ENCODE assay signal across 7 cellular contexts in genomic region chr3:33096103-33096868, GRCh38. TPM values are rescaled to one million over a fixed set of nuclear protein-coding genes. Genes with fewer than 3 reads are reported as not detected.
DNase-seq lines count a peak whose midpoint lies in the region; ATAC-seq and TF ChIP-seq lines count a peak whose summit lies in the region.

No MANE protein-coding gene starts in this region.

- peak overlapping the region; percentile 85 for H3K27ac Mint-ChIP-seq in activated CD4-positive, alpha-beta memory T cell treated with anti-CD3 and anti-CD28 coated beads for 36 hours

- H3K4me1 ChIP-seq in ectodermal cell (ENCODE audit: control insufficient read depth, insufficient read depth, low read length) (peaks cover 8% of the 10 kb centered on the region), lower lobe of right lung (peaks cover 25% of the 10 kb centered on the region)

- TF ChIP-seq POLR2A in GM18505 (IDR thresholded peaks at IDR 0.05; ENCODE audit: borderline replicate concordance, extremely low read depth, insufficient read depth, insufficient read length): peak; percentile 38

- H3K36me3 Mint-ChIP-seq in activated CD4-positive, alpha-beta memory T cell treated with anti-CD3 and anti-CD28 coated beads for 36 hours: peaks cover 15% of the 10 kb centered on the region

- CTCF ChIA-PET in activated CD4-positive, alpha-beta memory T cell treated with anti-CD3 and anti-CD28 coated beads for 36 hours (lab: Charles Lee): interaction anchor here (1.1 to 2.0 kb wide), 7 partner anchors 22 to 149 kb away, joined by 3 to 13 read pairs (median 5); no protein-coding TSS in a partner anchor

- H3K4me1 Mint-ChIP-seq in activated CD4-positive, alpha-beta memory T cell treated with anti-CD3 and anti-CD28 coated beads for 36 hours (ENCODE audit: low read depth): peaks cover 43% of the 10 kb centered on the region

- intact Hi-C loops in activated CD4-positive, alpha-beta memory T cell treated with anti-CD3 and anti-CD28 coated beads for 36 hours (cut with micrococcal nuclease): loop anchor here (2.0 kb wide), 1 partner anchor 33 kb away; no protein-coding TSS in a partner anchor
- intact Hi-C loops in lower lobe of right lung (cut with DNase I): no loop called here

- peak; percentile 53 for ATAC-seq in GM18505 (IDR thresholded peaks at IDR 0.05; ENCODE audit: unreplicated experiment)
- ATAC-seq in HG02571 (IDR thresholded peaks at IDR 0.05; ENCODE audit: unreplicated experiment): peak; percentile 39
- peak; percentile 79 to 83 for ATAC-seq in lower lobe of right lung

- H3K9me3 ChIP-seq in ectodermal cell (ENCODE audit: control insufficient read depth, low read length) (no peaks in the 10 kb centered on the region), lower lobe of right lung (no peaks in the 10 kb centered on the region)

- H3K27ac ChIP-seq in ectodermal cell (ENCODE audit: insufficient read depth, low read depth, low read length, poor library complexity, severe bottlenecking) (no peak overlapping the region), lower lobe of right lung (peak overlapping the region; percentile 99)

- POLR2A ChIA-PET in activated CD4-positive, alpha-beta memory T cell treated with anti-CD3 and anti-CD28 coated beads for 36 hours (lab: Charles Lee): interaction anchor here (0.9 to 2.1 kb wide), 8 partner anchors 12 to 146 kb away, joined by 3 to 8 read pairs (median 4); partner anchors contain the start of gene CRTAP

- H3K27me3 ChIP-seq in ectodermal cell (ENCODE audit: control insufficient read depth, insufficient read depth, low read length, poor library complexity, severe bottlenecking) (no peaks in the 10 kb centered on the region), lower lobe of right lung (ENCODE audit: low read depth) (no peaks in the 10 kb centered on the region)

- peak; percentile 51 for DNase-seq in NAMALWA (ENCODE audit: low spot score)
- DNase-seq in activated CD4-positive, alpha-beta memory T cell treated with anti-CD3 and anti-CD28 coated beads for 36 hours: peak; percentile 60
- DNase-seq in lower lobe of right lung: peak; percentile 85
- DNase-seq in stimulated activated CD8-positive, alpha-beta memory T cell treated with anti-CD3 and anti-CD28 coated beads, Interleukin-4, amount 100 ng/mL, for 48 hours: peak; percentile 59

- peak overlapping the region; percentile 97 for H3K4me3 Mint-ChIP-seq in activated CD4-positive, alpha-beta memory T cell treated with anti-CD3 and anti-CD28 coated beads for 36 hours

- H3K27me3 Mint-ChIP-seq in activated CD4-positive, alpha-beta memory T cell treated with anti-CD3 and anti-CD28 coated beads for 36 hours: no peaks in the 10 kb centered on the region

- no peak for TF ChIP-seq CTCF in lower lobe of right lung (IDR thresholded peaks at IDR 0.05)

- no peaks in the 10 kb centered on the region for H3K9me3 Mint-ChIP-seq in activated CD4-positive, alpha-beta memory T cell treated with anti-CD3 and anti-CD28 coated beads for 36 hours

- WGBS in ectodermal cell, 2 experiments: 1% methylated on average over 51 of the region's 51 CpGs

- H3K4me3 ChIP-seq in ectodermal cell (ENCODE audit: insufficient read depth, low read depth, low read length): peak overlapping the region; percentile 92
- H3K4me3 ChIP-seq in lower lobe of right lung: peak overlapping the region; percentile 100

- H3K36me3 ChIP-seq in ectodermal cell (ENCODE audit: control insufficient read depth, insufficient read depth, low read length): no peaks in the 10 kb centered on the region
- peaks cover 27% of the 10 kb centered on the region for H3K36me3 ChIP-seq in lower lobe of right lung

RNA-seq across cellular contexts. Expression of gene GLB1, which starts 0.7 kb away (rescaled TPM):
- 10 to 100 TPM; 47.2 to 52.0 TPM for total RNA-seq in activated CD4-positive, alpha-beta memory T cell treated with anti-CD3 and anti-CD28 coated beads for 36 hours
- polyA plus RNA-seq in ectodermal cell (2013, experiment 1 of 4): 45.9 TPM
- 55.0 TPM for polyA plus RNA-seq in ectodermal cell (2013, experiment 2 of 4)
- polyA plus RNA-seq in ectodermal cell (2013, experiment 3 of 4): 35.8 TPM
- 47.0 TPM for polyA plus RNA-seq in ectodermal cell (2013, experiment 4 of 4)
- 89.7 TPM for total RNA-seq in lower lobe of right lung

RNA-seq across cellular contexts. Expression of gene TMPPE, which starts 0.7 kb away (rescaled TPM):
- 1 to 10 TPM; 6.0 to 6.2 TPM for total RNA-seq in activated CD4-positive, alpha-beta memory T cell treated with anti-CD3 and anti-CD28 coated beads for 36 hours
- polyA plus RNA-seq in ectodermal cell (2013, experiment 1 of 4): 2.3 TPM
- 3.0 TPM for polyA plus RNA-seq in ectodermal cell (2013, experiment 2 of 4)
- 1.1 TPM for polyA plus RNA-seq in ectodermal cell (2013, experiment 3 of 4)
- polyA plus RNA-seq in ectodermal cell (2013, experiment 4 of 4): 1.3 TPM
- 20.0 TPM for total RNA-seq in lower lobe of right lung

RNA-seq across cellular contexts. Expression of gene CRTAP, which starts 17.5 kb away (rescaled TPM):
- total RNA-seq in activated CD4-positive, alpha-beta memory T cell treated with anti-CD3 and anti-CD28 coated beads for 36 hours: 10 to 100 TPM; 57.6 to 60.0 TPM
- 177 TPM for polyA plus RNA-seq in ectodermal cell (2013, experiment 1 of 4)
- polyA plus RNA-seq in ectodermal cell (2013, experiment 2 of 4): 186 TPM
- polyA plus RNA-seq in ectodermal cell (2013, experiment 3 of 4): 136 TPM
- polyA plus RNA-seq in ectodermal cell (2013, experiment 4 of 4): 163 TPM
- 213 TPM for total RNA-seq in lower lobe of right lung
